ENCODE assay signal across 23 cellular contexts in genomic region chr18:24799176-24799575, GRCh38.
DNase-seq lines count a peak whose midpoint lies in the region; ATAC-seq and TF ChIP-seq lines count a peak whose summit lies in the region.
"Had no signal": no experiment of that assay in that cellular context is flagged by ENCODE, and none has a peak within 500 bp of the region (broad histone marks: within the 10 kb centered on the region; RNA-seq: fewer than 3 reads in every experiment).

No MANE protein-coding gene starts in this region.

- POLR2A ChIA-PET in AG04449 (lab: Yijun Ruan, JAX) (no interaction called here), WTC11 (lab: Charles Lee) (no interaction called here)

- intact Hi-C loops in colonic mucosa (cut with DNase I): no loop called here
- intact Hi-C loops in CD14-positive monocyte (cut with micrococcal nuclease): no loop called here

- H3K36me3 Mint-ChIP-seq in H9 (ENCODE audit: insufficient read depth in 1 of 3, low read depth in 3 of 3): peaks cover 0 to 23% (median 2%) of the 10 kb centered on the region in 3 experiments; a peak in 4 of 7 replicates
- H3K36me3 Mint-ChIP-seq in WTC11: peaks cover 15% of the 10 kb centered on the region; the same call in 1 of the 2 replicates
- H3K36me3 Mint-ChIP-seq in CD14-positive monocyte: no peaks in the 10 kb centered on the region
- H3K36me3 Mint-ChIP-seq: CD8-positive, alpha-beta memory T cell; naive B cell had no signal

- H3K23me2 ChIP-seq in H9 (ENCODE audit: insufficient read length, low read depth, low read length, poor library complexity, severe bottlenecking): no peaks in the 10 kb centered on the region

- H2BK12ac ChIP-seq in H9 (ENCODE audit: insufficient read length, low read depth, low read length) (no peak overlapping the region), mesenchymal stem cell (ENCODE audit: low read length in 2 of 2) (no peak overlapping the region)

- H3K4me1 ChIP-seq in H9 (ENCODE audit: insufficient read depth, low read length): no peaks in the 10 kb centered on the region; the same call in 1 of the 2 replicates
- H3K4me1 ChIP-seq in mesenchymal stem cell (ENCODE audit: control insufficient read depth, insufficient read depth, low read depth, low read length): no peaks in the 10 kb centered on the region
- H3K4me1 ChIP-seq in colonic mucosa: no peaks in the 10 kb centered on the region
- H3K4me1 ChIP-seq in right atrium auricular region: no peaks in the 10 kb centered on the region
- H3K4me1 ChIP-seq: SJCRH30 had no signal

- no peak overlapping the region for H4K8ac ChIP-seq in H9 (replicated peaks; ENCODE audit: insufficient read length, low read depth, low read length)
- H4K8ac ChIP-seq in mesenchymal stem cell (ENCODE audit: low read length): no peak overlapping the region

- no peak overlapping the region for H2BK20ac ChIP-seq in H9 (ENCODE audit: low read depth, low read length, poor library complexity, severe bottlenecking)

- H3K23ac ChIP-seq in H9 (ENCODE audit: insufficient read length, low read depth, low read length): no peak overlapping the region
- H3K23ac ChIP-seq in mesenchymal stem cell (ENCODE audit: low read length in 2 of 2): no peak overlapping the region

- no peaks in the 10 kb centered on the region for H3K79me1 ChIP-seq in H9 (ENCODE audit: insufficient read depth, low read depth, low read length, poor library complexity, severe bottlenecking)
- H3K79me1 ChIP-seq in mesenchymal stem cell (replicated peaks; ENCODE audit: low read length, poor library complexity, severe bottlenecking): no peaks in the 10 kb centered on the region

- H2AK5ac ChIP-seq in H9 (ENCODE audit: insufficient read length, low read length) (no peak overlapping the region), mesenchymal stem cell (ENCODE audit: low read length, severe bottlenecking) (no peak overlapping the region)

- WGBS in H9 (ENCODE audit: extremely low coverage, insufficient read length, low lambda C conversion rate): no CpG with 5 or more reads among the region's 1 CpG
- 81% methylated on average over 1 of the region's 1 CpG for WGBS in mesenchymal stem cell

- H3K9me3 ChIP-seq in H9 (ENCODE audit: control insufficient read depth, low read depth, low read length): no peaks in the 10 kb centered on the region
- no peaks in the 10 kb centered on the region for H3K9me3 ChIP-seq in mesenchymal stem cell (ENCODE audit: control insufficient read depth, low read length)
- no peaks in the 10 kb centered on the region for H3K9me3 ChIP-seq in colonic mucosa
- no peaks in the 10 kb centered on the region for H3K9me3 ChIP-seq in right atrium auricular region
- H3K9me3 ChIP-seq: SJCRH30 had no signal

- H3K18ac ChIP-seq in H9 (ENCODE audit: insufficient read length, low read depth, low read length): no peak overlapping the region
- peak overlapping the region in 1 of 2 experiments; percentile 26 for H3K18ac ChIP-seq in mesenchymal stem cell (ENCODE audit: low read depth in 1 of 2, low read length in 2 of 2)

- TF ChIP-seq CTCF in AG04449 (IDR thresholded peaks at IDR 0.05; ENCODE audit: insufficient read depth, low read length, missing control alignments) (peak; percentile 3), H9 (conservative IDR thresholded peaks at IDR 0.05) (0 out of 3 replicates have a peak, but pooled peaks have one; percentile 14), WTC11 (IDR thresholded peaks at IDR 0.05) (no peak), colonic mucosa (IDR thresholded peaks at IDR 0.05) (no peak), right atrium auricular region (IDR thresholded peaks at IDR 0.05) (no peak), CD14-positive monocyte (IDR thresholded peaks at IDR 0.05) (no peak)

- no peak overlapping the region for H3K4me2 ChIP-seq in H9 (ENCODE audit: insufficient read depth, insufficient read length, low read length)
- H3K4me2 ChIP-seq in mesenchymal stem cell (ENCODE audit: low read length, poor library complexity, severe bottlenecking): no peak overlapping the region
- H3K4me2 ChIP-seq: PC-9 had no signal

- H2BK120ac ChIP-seq in H9 (ENCODE audit: low read depth, low read length, poor library complexity, severe bottlenecking) (no peak overlapping the region), mesenchymal stem cell (ENCODE audit: low read depth, low read length) (no peak overlapping the region)

- H3K27ac Mint-ChIP-seq in H9 (no peak overlapping the region), WTC11 (no peak overlapping the region), CD14-positive monocyte (no peak overlapping the region)
- H3K27ac Mint-ChIP-seq: activated B cell treated with CpG ODN at 0.5 μM for 24 hours; activated CD4-positive, alpha-beta memory T cell treated with anti-CD3 and anti-CD28 coated beads, Interleukin-2, amount 10 ng/mL, durations not matched to agents 7 days and 5 days; CD8-positive, alpha-beta memory T cell had no signal

- H3K9me3 Mint-ChIP-seq in H9 (peaks cover 17 to 23% of the 10 kb centered on the region in 2 experiments; a peak in 4 of 5 replicates), WTC11 (peaks cover 25% of the 10 kb centered on the region), CD14-positive monocyte (peaks cover 0 to 4% (median 0%) of the 10 kb centered on the region in 7 donors)
- H3K9me3 Mint-ChIP-seq: activated B cell treated with CpG ODN at 0.5 μM for 24 hours; activated CD4-positive, alpha-beta memory T cell treated with anti-CD3 and anti-CD28 coated beads, Interleukin-2, amount 10 ng/mL, durations not matched to agents 7 days and 5 days; CD8-positive, alpha-beta memory T cell had no signal

- CTCF ChIA-PET in AG04449 (lab: Yijun Ruan, JAX): no interaction called here
- CTCF ChIA-PET in WTC11 (lab: Charles Lee): no interaction called here

- H3K4ac ChIP-seq in H9 (ENCODE audit: low read depth, low read length): no peak overlapping the region
- H3K4ac ChIP-seq in mesenchymal stem cell (ENCODE audit: low read depth in 1 of 2, low read length in 2 of 2): no peak overlapping the region

- no peaks in the 10 kb centered on the region for H4K20me1 ChIP-seq in H9 (ENCODE audit: control insufficient read depth, insufficient read depth, insufficient read length)

- H3K27ac ChIP-seq in H9 (ENCODE audit: insufficient read length, low read depth, low read length) (no peak overlapping the region), mesenchymal stem cell (ENCODE audit: low read length, poor library complexity, severe bottlenecking) (no peak overlapping the region), colonic mucosa (no peak overlapping the region), right atrium auricular region (no peak overlapping the region)
- H3K27ac ChIP-seq: PC-9, SJCRH30 had no signal

- H3K27me3 Mint-ChIP-seq in H9 (ENCODE audit: low read depth) (no peaks in the 10 kb centered on the region; the same call in 1 of the 2 replicates), WTC11 (ENCODE audit: low read depth) (no peaks in the 10 kb centered on the region), CD14-positive monocyte (ENCODE audit: low read depth in 3 of 3) (peaks cover 1 to 4% (median 2%) of the 10 kb centered on the region in 3 donors)
- H3K27me3 Mint-ChIP-seq: activated B cell treated with CpG ODN at 0.5 μM for 24 hours; activated CD4-positive, alpha-beta memory T cell treated with anti-CD3 and anti-CD28 coated beads, Interleukin-2, amount 10 ng/mL, durations not matched to agents 7 days and 5 days had no signal

- H3K4me3 Mint-ChIP-seq in H9 (no peak overlapping the region), WTC11 (no peak overlapping the region), CD14-positive monocyte (no peak overlapping the region)
- H3K4me3 Mint-ChIP-seq: activated B cell treated with CpG ODN at 0.5 μM for 24 hours; activated CD4-positive, alpha-beta memory T cell treated with anti-CD3 and anti-CD28 coated beads, Interleukin-2, amount 10 ng/mL, durations not matched to agents 7 days and 5 days; CD8-positive, alpha-beta memory T cell; naive B cell had no signal

- H3K56ac ChIP-seq in H9 (ENCODE audit: insufficient read length, low read depth, low read length): no peak overlapping the region

- H3K4me3 ChIP-seq in AG04449 (ENCODE audit: low read depth, low read length) (no peak overlapping the region), mesenchymal stem cell (ENCODE audit: insufficient read depth in 1 of 2, low read depth in 1 of 2, low read length in 2 of 2) (no peak overlapping the region), colonic mucosa (no peak overlapping the region), right atrium auricular region (no peak overlapping the region)
- H3K4me3 ChIP-seq: lung, PC-9, SJCRH30 had no signal

- no peaks in the 10 kb centered on the region for H3K79me2 ChIP-seq in H9 (ENCODE audit: insufficient read depth, low read length)

- H3T11ph ChIP-seq in H9 (ENCODE audit: low read length): no peak overlapping the region

- H2AFZ ChIP-seq in H9 (ENCODE audit: low read length) (no peak overlapping the region), mesenchymal stem cell (ENCODE audit: low read depth, low read length) (no peak overlapping the region)
- H2AFZ ChIP-seq: PC-9 had no signal

- 0 out of 2 replicates have a peak, but pooled peaks have one; percentile 32 for ATAC-seq in WTC11
- no peak for ATAC-seq in HG03439 (IDR thresholded peaks at IDR 0.05; ENCODE audit: unreplicated experiment)

- H3K36me3 ChIP-seq in mesenchymal stem cell (ENCODE audit: control insufficient read depth in 1 of 2, insufficient read depth in 2 of 2, low read depth in 1 of 2, low read length in 2 of 2): no peaks in the 10 kb centered on the region
- no peaks in the 10 kb centered on the region for H3K36me3 ChIP-seq in colonic mucosa
- no peaks in the 10 kb centered on the region for H3K36me3 ChIP-seq in right atrium auricular region
- H3K36me3 ChIP-seq: SJCRH30 had no signal

- no peak overlapping the region for H3K14ac ChIP-seq in H9 (ENCODE audit: insufficient read depth, low read length)
- H3K14ac ChIP-seq in mesenchymal stem cell (ENCODE audit: low read length in 2 of 2): no peak overlapping the region

- H2BK15ac ChIP-seq in H9 (ENCODE audit: low read depth, low read length): no peak overlapping the region
- no peak overlapping the region for H2BK15ac ChIP-seq in mesenchymal stem cell (ENCODE audit: low read depth, poor library complexity, severe bottlenecking)

- H3K9ac ChIP-seq in H9 (ENCODE audit: extremely low read depth, insufficient read length, low read length) (no peak overlapping the region), mesenchymal stem cell (ENCODE audit: low read length) (no peak overlapping the region), colonic mucosa (ENCODE audit: low read depth in 2 of 2, low read length in 2 of 2) (no peak overlapping the region)

- no peaks in the 10 kb centered on the region for H3K27me3 ChIP-seq in H9 (ENCODE audit: insufficient read depth, low read length)
- H3K27me3 ChIP-seq in mesenchymal stem cell (ENCODE audit: control insufficient read depth in 1 of 2, insufficient read depth in 1 of 2, low read length in 2 of 2): peaks cover 5 to 38% of the 10 kb centered on the region in 2 experiments
- H3K27me3 ChIP-seq in colonic mucosa: no peaks in the 10 kb centered on the region
- H3K27me3 ChIP-seq in right atrium auricular region: no peaks in the 10 kb centered on the region
- H3K27me3 ChIP-seq: SJCRH30 had no signal

- H3K4me1 Mint-ChIP-seq in H9 (peaks cover 17 to 18% of the 10 kb centered on the region in 2 experiments), WTC11 (peaks cover 15% of the 10 kb centered on the region), CD14-positive monocyte (no peaks in the 10 kb centered on the region)
- H3K4me1 Mint-ChIP-seq: activated B cell treated with CpG ODN at 0.5 μM for 24 hours; activated CD4-positive, alpha-beta memory T cell treated with anti-CD3 and anti-CD28 coated beads, Interleukin-2, amount 10 ng/mL, durations not matched to agents 7 days and 5 days; CD8-positive, alpha-beta memory T cell; naive B cell had no signal

- H4K91ac ChIP-seq in H9 (ENCODE audit: insufficient read length, low read depth, low read length): no peak overlapping the region
- no peak overlapping the region for H4K91ac ChIP-seq in mesenchymal stem cell (ENCODE audit: low read length)

- H2BK5ac ChIP-seq in H9 (ENCODE audit: insufficient read length, low read length) (no peak overlapping the region), mesenchymal stem cell (ENCODE audit: low read depth, low read length, poor library complexity, severe bottlenecking) (no peak overlapping the region)

- no peak overlapping the region for H4K5ac ChIP-seq in H9 (ENCODE audit: insufficient read length, low read depth, low read length)

- DNase-seq in AG04449 (ENCODE audit: low read depth, low spot score) (no peak), H9 (no peak), WTC11 (ENCODE audit: low spot score) (no peak), mesenchymal stem cell (peak; percentile 3), colonic mucosa (no peak), right atrium auricular region (ENCODE audit: low spot score) (no peak), CD14-positive monocyte (ENCODE audit: low spot score) (no peak)
- DNase-seq: activated B cell treated with CpG ODN at 0.5 μM for 24 hours; activated CD4-positive, alpha-beta memory T cell treated with anti-CD3 and anti-CD28 coated beads, Interleukin-2, amount 10 ng/mL, durations not matched to agents 7 days and 5 days; activated naive CD4-positive, alpha-beta T cell treated with Interleukin-2 at 50 U/mL for 16 hours; activated T-cell treated with anti-CD3 and anti-CD28 coated beads, Interleukin-2, amount 50 U/mL, for 1 hour; CD8-positive, alpha-beta memory T cell; foreskin melanocyte; hippocampal formation; Karpas-422; naive B cell; NCI-H526; PC-9; substantia nigra; T-helper 2 cell had no signal

Comparison
In these comparisons a context has a peak if more than half of its experiments do, and no peak if none do; other contexts are left out.
1. CTCF ChIP-seq: peak in AG04449 (single experiment) and H9 (single experiment); none in WTC11 (single experiment), colonic mucosa (single experiment), right atrium auricular region (0 of 2) and CD14-positive monocyte (single experiment).